16 cellular contexts compared by ENCODE assay signal in the genomic region with DNA sequence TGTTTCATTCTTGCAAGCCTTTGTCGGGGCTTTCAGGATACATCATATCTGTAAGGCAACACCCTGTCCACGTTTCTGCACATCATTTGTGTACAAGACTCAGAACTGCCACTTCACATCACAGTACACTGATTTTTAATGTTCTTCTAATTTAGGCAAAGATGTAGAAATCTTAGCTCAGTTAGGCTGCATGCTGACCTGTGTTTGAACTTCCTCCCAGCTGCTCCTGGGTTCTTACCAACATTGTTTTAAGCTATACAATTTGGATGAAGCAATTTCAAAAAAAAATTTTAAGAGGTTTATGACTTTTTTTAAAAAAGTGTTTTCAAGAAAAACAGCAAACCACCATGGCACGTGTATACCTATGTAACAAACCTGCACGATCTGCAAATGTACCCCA.
A peak's percentile ranks its signal among the peaks of the same experiment; 100 is the strongest.
DNase-seq lines count a peak whose midpoint lies in the region; ATAC-seq and TF ChIP-seq lines count a peak whose summit lies in the region.
"Had no signal": no experiment of that assay in that cellular context is flagged by ENCODE, and none has a peak within 500 bp of the region (broad histone marks: within the 10 kb centered on the region; RNA-seq: fewer than 3 reads in every experiment).

No MANE protein-coding gene starts in this region.

- no peaks in the 10 kb centered on the region for H3K9me3 Mint-ChIP-seq in activated T-helper 1 cell treated with anti-CD3 and anti-CD28 coated beads, Interleukin-12 subunit alpha, Interleukin-12 subunit beta, Interleukin-2, Interleukin-4 antibody, amounts not matched to agents 30 ng/mL and 10 ng/mL and 1 ng/mL, durations not matched to agents 14 hours and 24 hours and 36 hours

- intact Hi-C loops in activated T-helper 1 cell treated with anti-CD3 and anti-CD28 coated beads, Interleukin-12 subunit alpha, Interleukin-12 subunit beta, Interleukin-2, Interleukin-4 antibody, amounts not matched to agents 30 ng/mL and 10 ng/mL and 1 ng/mL, durations not matched to agents 14 hours and 24 hours and 36 hours (cut with micrococcal nuclease): no loop called here

- no peak for TF ChIP-seq CTCF in fibroblast of pulmonary artery (IDR thresholded peaks at IDR 0.05; ENCODE audit: low read length, missing control alignments)

- no peaks in the 10 kb centered on the region for H3K4me1 Mint-ChIP-seq in activated T-helper 1 cell treated with anti-CD3 and anti-CD28 coated beads, Interleukin-12 subunit alpha, Interleukin-12 subunit beta, Interleukin-2, Interleukin-4 antibody, amounts not matched to agents 30 ng/mL and 10 ng/mL and 1 ng/mL, durations not matched to agents 14 hours and 24 hours and 36 hours (ENCODE audit: low read depth)
- H3K4me1 Mint-ChIP-seq: B cell; CD4-positive, alpha-beta memory T cell had no signal

- no peaks in the 10 kb centered on the region for H3K36me3 Mint-ChIP-seq in activated T-helper 1 cell treated with anti-CD3 and anti-CD28 coated beads, Interleukin-12 subunit alpha, Interleukin-12 subunit beta, Interleukin-2, Interleukin-4 antibody, amounts not matched to agents 30 ng/mL and 10 ng/mL and 1 ng/mL, durations not matched to agents 14 hours and 24 hours and 36 hours (ENCODE audit: low read depth)
- H3K36me3 Mint-ChIP-seq: CD4-positive, alpha-beta memory T cell had no signal

- H3K27ac Mint-ChIP-seq in activated T-helper 1 cell treated with anti-CD3 and anti-CD28 coated beads, Interleukin-12 subunit alpha, Interleukin-12 subunit beta, Interleukin-2, Interleukin-4 antibody, amounts not matched to agents 30 ng/mL and 10 ng/mL and 1 ng/mL, durations not matched to agents 14 hours and 24 hours and 36 hours: no peak overlapping the region
- H3K27ac Mint-ChIP-seq: B cell; CD4-positive, alpha-beta memory T cell had no signal

- DNase-seq in NCI-H2171 treated with DMSO at 0.1 percent for 48 hours (lab: John Stamatoyannopoulos, UW) (peak; percentile 10), NCI-H2171 (lab: John Stamatoyannopoulos, UW) (no peak), SKM-1 treated with dmso at 0.1 percent for 144 hours (lab: John Stamatoyannopoulos, UW; ENCODE audit: unreplicated experiment) (peak; percentile 36), fibroblast of pulmonary artery (ENCODE audit: low read depth) (peak; percentile 73), NCI-H1092 (lab: John Stamatoyannopoulos, UW) (no peak), NCI-H2081 (lab: John Stamatoyannopoulos, UW) (no peak)
- DNase-seq in activated T-helper 1 cell treated with anti-CD3 and anti-CD28 coated beads, Interleukin-12 subunit alpha, Interleukin-12 subunit beta, Interleukin-2, Interleukin-4 antibody, amounts not matched to agents 30 ng/mL and 10 ng/mL and 1 ng/mL, durations not matched to agents 14 hours and 24 hours and 36 hours (ENCODE audit: low spot score): no peak
- DNase-seq: CD4-positive, alpha-beta memory T cell; DMS79; H7; NCI-H1092 treated with DMSO at 0.1 percent for 48 hours; NCI-H446; PC-3; T-helper 1 cell had no signal

- no peak overlapping the region for H3K4me3 Mint-ChIP-seq in activated T-helper 1 cell treated with anti-CD3 and anti-CD28 coated beads, Interleukin-12 subunit alpha, Interleukin-12 subunit beta, Interleukin-2, Interleukin-4 antibody, amounts not matched to agents 30 ng/mL and 10 ng/mL and 1 ng/mL, durations not matched to agents 14 hours and 24 hours and 36 hours
- H3K4me3 Mint-ChIP-seq: B cell; CD4-positive, alpha-beta memory T cell had no signal

- no peak for ATAC-seq in HG02763 (IDR thresholded peaks at IDR 0.05; ENCODE audit: unreplicated experiment)
- ATAC-seq: PC-3 had no signal

- H3K27me3 Mint-ChIP-seq in activated T-helper 1 cell treated with anti-CD3 and anti-CD28 coated beads, Interleukin-12 subunit alpha, Interleukin-12 subunit beta, Interleukin-2, Interleukin-4 antibody, amounts not matched to agents 30 ng/mL and 10 ng/mL and 1 ng/mL, durations not matched to agents 14 hours and 24 hours and 36 hours (ENCODE audit: insufficient read depth): no peaks in the 10 kb centered on the region
- H3K27me3 Mint-ChIP-seq: B cell; CD4-positive, alpha-beta memory T cell had no signal

- no peak overlapping the region for H3K4me3 ChIP-seq in fibroblast of pulmonary artery (replicated peaks; ENCODE audit: low read depth, low read length)

Comparison
In these comparisons a context has a peak if more than half of its experiments do, and no peak if none do; other contexts are left out.
1. DNase-seq: peak in NCI-H2171 treated with DMSO at 0.1 percent for 48 hours (single experiment), SKM-1 treated with dmso at 0.1 percent for 144 hours (single experiment) and fibroblast of pulmonary artery (single experiment); none in NCI-H2171 (single experiment), NCI-H1092 (single experiment), NCI-H2081 (0 of 2) and activated T-helper 1 cell treated with anti-CD3 and anti-CD28 coated beads, Interleukin-12 subunit alpha, Interleukin-12 subunit beta, Interleukin-2, Interleukin-4 antibody, amounts not matched to agents 30 ng/mL and 10 ng/mL and 1 ng/mL, durations not matched to agents 14 hours and 24 hours and 36 hours (single experiment).